ENCODE assay signal across 8 cellular contexts in the genomic region with DNA sequence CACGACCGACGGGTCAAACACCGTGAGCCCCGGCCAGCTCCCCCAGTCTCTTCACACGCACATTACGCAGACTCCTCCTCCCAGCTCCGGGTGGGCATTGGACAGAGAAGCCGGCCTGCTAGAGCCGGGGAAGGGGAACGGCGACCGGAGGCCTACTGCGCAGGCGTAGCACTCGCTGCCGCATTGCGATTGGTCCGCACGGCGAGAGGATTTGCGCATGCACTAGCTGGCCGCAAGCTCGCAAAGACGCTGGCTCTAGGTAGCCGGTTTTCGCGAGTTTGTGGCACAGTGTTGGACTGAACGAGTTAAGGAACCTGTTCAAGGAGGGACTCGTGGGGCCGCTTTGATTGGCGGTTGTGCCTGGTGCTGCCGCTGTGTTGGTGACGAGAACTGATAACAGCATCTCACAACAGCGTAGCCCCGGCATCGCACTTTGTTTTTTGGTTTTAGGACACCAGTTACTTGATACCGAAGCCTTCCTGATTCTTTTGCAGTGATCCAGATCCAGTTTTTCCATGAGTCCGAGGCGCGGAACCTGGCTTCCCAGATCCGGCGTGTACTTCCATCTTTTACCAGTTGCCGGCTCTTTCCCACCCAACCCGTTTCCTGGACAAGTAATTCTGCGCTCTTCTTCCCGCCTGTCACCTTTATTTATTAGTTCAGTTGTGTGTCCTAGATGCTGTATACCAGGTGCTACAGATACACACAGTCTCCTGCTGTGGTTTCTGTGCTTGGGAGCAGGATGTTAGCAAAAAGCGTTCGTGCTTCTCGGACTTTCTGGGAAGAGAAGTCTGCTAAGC. TPM values are rescaled to one million over a fixed set of nuclear protein-coding genes. Genes with fewer than 3 reads are reported as not detected.
DNase-seq lines count a peak whose midpoint lies in the region; ATAC-seq, FAIRE-seq and TF ChIP-seq lines count a peak whose summit lies in the region.

A gene (minus strand): TSS at position 139 of the 800 bp plus-strand sequence. CDS start 185 bp downstream, outside the sequence.

- no peaks in the 10 kb centered on the region for H3K27me3 Mint-ChIP-seq in activated naive CD8-positive, alpha-beta T cell treated with anti-CD3 and anti-CD28 coated beads, Interleukin-2, amount 50 U/mL, for 24 hours

- H3K27ac ChIP-seq in pancreas: peak within 1 kb of the TSS; percentile 44 to 89 (median 72)
- H3K27ac ChIP-seq in tibial artery: peak within 1 kb of the TSS; percentile 86 to 90

- peaks cover 0 to 4% (median 0%) of the 10 kb centered on the region in 3 donors for H3K4me1 ChIP-seq in pancreas
- H3K4me1 ChIP-seq in tibial artery: peaks cover 0 to 13% (median 0%) of the 10 kb centered on the region in 4 donors

- DNase-seq in GM12865 (ENCODE audit: low read depth) (peak; percentile 97), NCI-H1417 treated with DMSO at 0.1 percent for 48 hours (lab: John Stamatoyannopoulos, UW) (peak; percentile 88), SW480 (ENCODE audit: low spot score) (peak; percentile 92), Right ventricle myocardium superior (peak; percentile 95), pancreas (peak; percentile 89 to 95 (median 90)), tibial artery (peak; percentile 86 to 96)
- peak; percentile 87 for DNase-seq in activated naive CD8-positive, alpha-beta T cell treated with anti-CD3 and anti-CD28 coated beads, Interleukin-2, amount 50 U/mL, for 24 hours

- H3K36me3 Mint-ChIP-seq in activated naive CD8-positive, alpha-beta T cell treated with anti-CD3 and anti-CD28 coated beads, Interleukin-2, amount 50 U/mL, for 24 hours (ENCODE audit: low read depth): no peaks in the 10 kb centered on the region

- H3K9me3 Mint-ChIP-seq in activated naive CD8-positive, alpha-beta T cell treated with anti-CD3 and anti-CD28 coated beads, Interleukin-2, amount 50 U/mL, for 24 hours: no peaks in the 10 kb centered on the region

- intact Hi-C loops in Right ventricle myocardium superior (cut with DNase I) (no loop called here), pancreas (cut with DNase I) (no loop called here), tibial artery (cut with DNase I; ENCODE audit: low total_unique reads) (no loop called here)

- peaks cover 37% of the 10 kb centered on the region for H3K4me1 Mint-ChIP-seq in activated naive CD8-positive, alpha-beta T cell treated with anti-CD3 and anti-CD28 coated beads, Interleukin-2, amount 50 U/mL, for 24 hours

- H3K4me3 Mint-ChIP-seq in activated naive CD8-positive, alpha-beta T cell treated with anti-CD3 and anti-CD28 coated beads, Interleukin-2, amount 50 U/mL, for 24 hours: peak within 1 kb of the TSS; percentile 90

- H3K27me3 ChIP-seq in pancreas: peaks cover 0 to 6% (median under 1%) of the 10 kb centered on the region in 4 donors
- no peaks in the 10 kb centered on the region for H3K27me3 ChIP-seq in tibial artery

- H3K27ac Mint-ChIP-seq in activated naive CD8-positive, alpha-beta T cell treated with anti-CD3 and anti-CD28 coated beads, Interleukin-2, amount 50 U/mL, for 24 hours: peak within 1 kb of the TSS; percentile 94

- FAIRE-seq in pancreas (lab: Jason Lieb, UNC): no peak

- no peaks in the 10 kb centered on the region for H3K9me3 ChIP-seq in pancreas
- no peaks in the 10 kb centered on the region for H3K9me3 ChIP-seq in tibial artery

- 0 to 30% methylated on average over 50 of the region's 50 CpGs for WGBS in pancreas, 2 donors

- ATAC-seq in HG02763 (IDR thresholded peaks at IDR 0.05; ENCODE audit: unreplicated experiment): peak; percentile 86
- ATAC-seq in activated naive CD8-positive, alpha-beta T cell treated with anti-CD3 and anti-CD28 coated beads, Interleukin-2, amount 50 U/mL, for 24 hours: peak; percentile 95
- ATAC-seq in Right ventricle myocardium superior (ENCODE audit: poor library complexity): peak; percentile 99
- ATAC-seq in pancreas: peak; percentile 91 to 97 (median 97)

- H3K4me3 ChIP-seq in GM12865 (ENCODE audit: low read depth, low read length) (peak within 1 kb of the TSS; percentile 73), pancreas (peak within 1 kb of the TSS; percentile 22 to 57 (median 34)), tibial artery (peak within 1 kb of the TSS; percentile 65 to 70)

- TF ChIP-seq CTCF in GM12865 (IDR thresholded peaks at IDR 0.05; ENCODE audit: insufficient read depth, low read depth, low read length, missing control alignments) (no peak), pancreas (IDR thresholded peaks at IDR 0.05) (no peak), tibial artery (IDR thresholded peaks at IDR 0.05) (no peak)

- H3K36me3 ChIP-seq in pancreas (no peaks in the 10 kb centered on the region), tibial artery (no peaks in the 10 kb centered on the region)

RNA-seq across cellular contexts. Expression of the gene that starts here (rescaled TPM):
- total RNA-seq in Right ventricle myocardium superior (142 TPM), pancreas (10 to 100 TPM; 12.1 to 19.7 (median 15.3) TPM)
- polyA plus RNA-seq in pancreas: 10 to 100 TPM; 12.5 to 19.6 TPM

Comparison
In these comparisons a context has a peak if more than half of its experiments do, and no peak if none do; other contexts are left out.
1. Peak in every context shown above with its lines: DNase-seq, ATAC-seq, H3K4me3 ChIP-seq and H3K27ac ChIP-seq.